32 cellular contexts compared by ENCODE assay signal in genomic region chr20:33028875-33029274, GRCh38. TPM values are rescaled to one million over a fixed set of nuclear protein-coding genes. Genes with fewer than 3 reads are reported as not detected.
"Had no signal": no experiment of that assay in that cellular context is flagged by ENCODE, and none has a peak within 500 bp of the region (broad histone marks: within the 10 kb centered on the region; RNA-seq: fewer than 3 reads in every experiment).

No MANE protein-coding gene starts in this region.

- H3K9me3 ChIP-seq: gastrocnemius medialis had no signal

- H3K36me3 ChIP-seq: brain microvascular endothelial cell, esophagus muscularis mucosa, gastrocnemius medialis, heart left ventricle, WERI-Rb-1 had no signal

- FAIRE-seq: astrocyte had no signal

- H3K27me3 ChIP-seq: brain microvascular endothelial cell, foreskin keratinocyte, heart left ventricle had no signal

- H3K4me3 ChIP-seq: coronary artery, dorsolateral prefrontal cortex, esophagus muscularis mucosa, gastrocnemius medialis, heart left ventricle had no signal

- H3K27ac ChIP-seq: brain microvascular endothelial cell, coronary artery, dorsolateral prefrontal cortex, esophagus muscularis mucosa, foreskin keratinocyte, gastrocnemius medialis, heart left ventricle, WERI-Rb-1 had no signal

- DNase-seq: activated B cell treated with CpG ODN at 0.5 μM for 24 hours; activated CD4-positive, alpha-beta T cell treated with anti-CD3 and anti-CD28 coated beads for 48 hours; activated CD4-positive, alpha-beta T cell treated with anti-CD3 and anti-CD28 coated beads, Interleukin-2, amount 50 U/mL, for 1 hour; activated CD4-positive, alpha-beta T cell treated with anti-CD3 and anti-CD28 coated beads, Interleukin-2, amount 50 U/mL, for 48 hours; activated CD8-positive, alpha-beta memory T cell treated with anti-CD3 and anti-CD28 coated beads for 24 hours; activated CD8-positive, alpha-beta T cell treated with anti-CD3 and anti-CD28 coated beads for 36 hours; activated effector memory CD4-positive, alpha-beta T cell treated with Interleukin-2 at 50 U/mL for 16 hours; activated gamma-delta T cell treated with Interleukin-2 at 50 U/mL for 16 hours; activated naive CD4-positive, alpha-beta T cell treated with anti-CD3 and anti-CD28 coated beads, Interleukin-2, amount 50 U/mL, for 16 hours; activated naive CD4-positive, alpha-beta T cell treated with Interleukin-2 at 50 U/mL for 16 hours; activated T-cell treated with anti-CD3 and anti-CD28 coated beads, Interleukin-2, amount 50 U/mL, for 4 hours; amniotic stem cell; anterior cingulate cortex; brain microvascular endothelial cell; dorsolateral prefrontal cortex; effector memory CD4-positive, alpha-beta T cell; erythroblast; foreskin keratinocyte; gastrocnemius medialis; glutamatergic neuron; heart left ventricle; T-helper 17 cell; T1000; WERI-Rb-1 had no signal

- H3K4me1 ChIP-seq: esophagus muscularis mucosa, foreskin keratinocyte, gastrocnemius medialis, heart left ventricle had no signal

RNA-seq across cellular contexts. Expression of gene BPIFB6, which starts 2.6 kb away (rescaled TPM):
- total RNA-seq: activated B cell treated with CpG ODN at 0.5 μM for 24 hours; activated CD8-positive, alpha-beta T cell treated with anti-CD3 and anti-CD28 coated beads for 36 hours; activated T-cell treated with anti-CD3 and anti-CD28 coated beads, Interleukin-2, amount 50 U/mL, for 4 hours; activated T-helper 17 cell treated with anti-CD3 and anti-CD28 coated beads, Interleukin-2, amount 50 U/mL, for 72 hours; astrocyte; bronchial epithelial cell; cardiac septum; cerebellum; dorsolateral prefrontal cortex; esophagus muscularis mucosa; foreskin keratinocyte; gastrocnemius medialis; heart left ventricle; T-helper 17 cell had no signal
- polyA plus RNA-seq: adipose tissue, foreskin keratinocyte, heart left ventricle had no signal

RNA-seq across cellular contexts. Expression of gene BPIFB2, which starts 21.4 kb away (rescaled TPM):
- total RNA-seq: activated B cell treated with CpG ODN at 0.5 μM for 24 hours; activated CD8-positive, alpha-beta T cell treated with anti-CD3 and anti-CD28 coated beads for 36 hours; activated T-helper 17 cell treated with anti-CD3 and anti-CD28 coated beads, Interleukin-2, amount 50 U/mL, for 72 hours; astrocyte; bronchial epithelial cell; cardiac septum; cerebellum; dorsolateral prefrontal cortex; esophagus muscularis mucosa; foreskin keratinocyte; gastrocnemius medialis; heart left ventricle; T-helper 17 cell had no signal
- polyA plus RNA-seq: adipose tissue, foreskin keratinocyte, heart left ventricle had no signal

RNA-seq across cellular contexts. Expression of gene SUN5, which starts 24.6 kb away (rescaled TPM):
- total RNA-seq: activated B cell treated with CpG ODN at 0.5 μM for 24 hours; activated CD8-positive, alpha-beta T cell treated with anti-CD3 and anti-CD28 coated beads for 36 hours; activated T-cell treated with anti-CD3 and anti-CD28 coated beads, Interleukin-2, amount 50 U/mL, for 4 hours; activated T-helper 17 cell treated with anti-CD3 and anti-CD28 coated beads, Interleukin-2, amount 50 U/mL, for 72 hours; astrocyte; bronchial epithelial cell; cardiac septum; cerebellum; dorsolateral prefrontal cortex; esophagus muscularis mucosa; foreskin keratinocyte; gastrocnemius medialis; heart left ventricle; T-helper 17 cell had no signal
- polyA plus RNA-seq: adipose tissue, foreskin keratinocyte, heart left ventricle had no signal

RNA-seq across cellular contexts. Expression of gene BPIFB3, which starts 24.8 kb away (rescaled TPM):
- total RNA-seq: activated B cell treated with CpG ODN at 0.5 μM for 24 hours; activated CD8-positive, alpha-beta T cell treated with anti-CD3 and anti-CD28 coated beads for 36 hours; activated T-cell treated with anti-CD3 and anti-CD28 coated beads, Interleukin-2, amount 50 U/mL, for 4 hours; activated T-helper 17 cell treated with anti-CD3 and anti-CD28 coated beads, Interleukin-2, amount 50 U/mL, for 72 hours; astrocyte; bronchial epithelial cell; cardiac septum; cerebellum; dorsolateral prefrontal cortex; esophagus muscularis mucosa; foreskin keratinocyte; gastrocnemius medialis; heart left ventricle; T-helper 17 cell had no signal
- polyA plus RNA-seq: adipose tissue, foreskin keratinocyte, heart left ventricle had no signal

RNA-seq across cellular contexts. Expression of gene BPIFB4, which starts 50.6 kb away (rescaled TPM):
- total RNA-seq: activated B cell treated with CpG ODN at 0.5 μM for 24 hours; activated CD8-positive, alpha-beta T cell treated with anti-CD3 and anti-CD28 coated beads for 36 hours; activated T-cell treated with anti-CD3 and anti-CD28 coated beads, Interleukin-2, amount 50 U/mL, for 4 hours; activated T-helper 17 cell treated with anti-CD3 and anti-CD28 coated beads, Interleukin-2, amount 50 U/mL, for 72 hours; astrocyte; bronchial epithelial cell; cardiac septum; cerebellum; esophagus muscularis mucosa; foreskin keratinocyte; gastrocnemius medialis; heart left ventricle; T-helper 17 cell had no signal
- polyA plus RNA-seq: foreskin keratinocyte, heart left ventricle had no signal
